In the genomic region with DNA sequence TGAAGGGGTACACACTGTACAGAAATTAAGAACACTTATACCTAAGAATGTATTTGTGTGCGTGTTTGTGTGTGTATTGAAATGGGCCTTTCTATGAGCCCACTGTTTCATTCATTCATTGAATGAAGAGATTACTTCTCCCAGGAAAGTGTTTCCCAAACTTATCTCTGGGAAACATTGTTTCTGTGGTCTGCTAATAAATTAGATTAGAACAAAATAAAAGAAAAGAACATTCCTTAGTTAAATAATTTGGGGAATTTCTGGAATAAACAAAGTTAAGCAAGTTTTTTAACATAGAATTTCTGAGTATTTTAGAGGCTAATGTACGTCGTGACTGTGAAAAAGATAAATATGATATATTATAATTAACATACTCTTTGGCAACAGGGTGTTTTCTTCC, we compare ENCODE assay signal across 1 cellular context.
TF ChIP-seq lines count a peak whose summit lies in the region.

No MANE protein-coding gene starts in this region.

TF ChIP-seq in IMR-90, 13 proteins besides CTCF, POLR2A, EP300 and RAD21:
- TF ChIP-seq FOS (IDR thresholded peaks at IDR 0.05; ENCODE audit: low read depth, low read length) (no peak), RFX5 (IDR thresholded peaks at IDR 0.05; ENCODE audit: low read depth, low read length) (no peak)
